Comparison of ENCODE assay signal across 25 cellular contexts in genomic region chr15:87687176-87687890, GRCh38.
"Had no signal": no experiment of that assay in that cellular context is flagged by ENCODE, and none has a peak within 500 bp of the region (broad histone marks: within the 10 kb centered on the region; RNA-seq: fewer than 3 reads in every experiment).

No MANE protein-coding gene starts in this region.

- H3K4me3 Mint-ChIP-seq: endodermal cell; naive thymus-derived CD8-positive, alpha-beta T cell; neural crest cell; stimulated activated memory B cell treated with anti-CD40 and anti-IgM and Interleukin-4, amounts not matched to agents 10 μg/mL and 1 μg/mL and 100 μg/mL, for 72 hours; type B pancreatic cell had no signal

- H3K9me3 ChIP-seq: lower lobe of right lung, testis, tibial artery had no signal

- H3K27ac Mint-ChIP-seq: endodermal cell; naive thymus-derived CD8-positive, alpha-beta T cell; progenitor cell of endocrine pancreas; stimulated activated memory B cell treated with anti-CD40 and anti-IgM and Interleukin-4, amounts not matched to agents 10 μg/mL and 1 μg/mL and 100 μg/mL, for 72 hours; type B pancreatic cell had no signal

- H3K4me1 Mint-ChIP-seq: endodermal cell; neural crest cell; stimulated activated memory B cell treated with anti-CD40 and anti-IgM and Interleukin-4, amounts not matched to agents 10 μg/mL and 1 μg/mL and 100 μg/mL, for 72 hours had no signal

- H3K27me3 Mint-ChIP-seq: naive thymus-derived CD8-positive, alpha-beta T cell; stimulated activated memory B cell treated with anti-CD40 and anti-IgM and Interleukin-4, amounts not matched to agents 10 μg/mL and 1 μg/mL and 100 μg/mL, for 72 hours had no signal

- H3K27me3 ChIP-seq: dorsolateral prefrontal cortex, esophagus muscularis mucosa, foreskin keratinocyte, gastroesophageal sphincter, heart left ventricle, right atrium auricular region, testis, tibial artery had no signal

- H3K9ac ChIP-seq: parathyroid adenoma had no signal

- H3K4me3 ChIP-seq: dorsolateral prefrontal cortex, esophagus muscularis mucosa, gastroesophageal sphincter, heart left ventricle, lower lobe of right lung, right atrium auricular region, testis, tibial artery had no signal

- H3K79me2 ChIP-seq: parathyroid adenoma had no signal

- H3K4me1 ChIP-seq: esophagus muscularis mucosa, foreskin keratinocyte, gastroesophageal sphincter, heart left ventricle, lower lobe of right lung, parathyroid adenoma, right atrium auricular region, testis, tibial artery had no signal

- H2AFZ ChIP-seq: parathyroid adenoma had no signal

- H3K36me3 Mint-ChIP-seq: stimulated activated memory B cell treated with anti-CD40 and anti-IgM and Interleukin-4, amounts not matched to agents 10 μg/mL and 1 μg/mL and 100 μg/mL, for 72 hours; type B pancreatic cell had no signal

- DNase-seq: dorsolateral prefrontal cortex; effector CD4-positive, alpha-beta T cell; endodermal cell; foreskin keratinocyte; heart left ventricle; hippocampal formation; left cardiac atrium; left ventricle myocardium superior; lower lobe of right lung; naive thymus-derived CD8-positive, alpha-beta T cell; stimulated activated CD4-positive, alpha-beta T cell treated with anti-CD3 and anti-CD28 coated beads, Interleukin-2, amount 100 ng/mL, for 24 hours; stimulated activated CD4-positive, alpha-beta T cell treated with anti-CD3 and anti-CD28 coated beads, Interleukin-4, amount 100 ng/mL, for 24 hours; stimulated activated naive CD8-positive, alpha-beta T cell treated with anti-CD3 and anti-CD28 coated beads, Interleukin-15, Interleukin-2, amounts not matched to agents 100 U/mL and 50 U/mL, for 24 hours; substantia nigra; testis; tibial artery had no signal

- H3K36me3 ChIP-seq: esophagus muscularis mucosa, gastroesophageal sphincter, heart left ventricle, lower lobe of right lung, right atrium auricular region, tibial artery had no signal

- H3K9me3 Mint-ChIP-seq: type B pancreatic cell had no signal

- H3K27ac ChIP-seq: dorsolateral prefrontal cortex, epithelial cell of prostate, esophagus muscularis mucosa, foreskin keratinocyte, gastroesophageal sphincter, heart left ventricle, lower lobe of right lung, parathyroid adenoma, right atrium auricular region, testis, tibial artery had no signal
